1 cellular context compared by ENCODE assay signal in the genomic region with DNA sequence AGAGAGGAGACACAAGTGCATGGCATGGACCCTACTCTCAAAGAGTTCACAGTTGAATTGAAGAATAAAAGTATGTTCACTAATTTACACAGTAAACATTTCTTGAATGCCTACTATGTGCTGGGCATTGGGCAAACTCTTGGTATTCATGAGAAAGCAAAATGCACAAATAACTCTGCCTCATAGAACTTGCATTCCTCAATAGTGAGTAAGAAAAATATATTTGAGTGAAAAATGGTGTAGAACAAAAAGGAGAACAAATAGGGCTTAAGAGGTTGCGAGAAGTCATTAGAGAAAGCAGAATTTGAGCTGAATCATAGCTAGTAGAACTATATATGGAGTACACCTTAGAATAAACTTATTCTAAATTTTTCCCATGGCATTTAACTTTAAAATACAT.
TF ChIP-seq lines count a peak whose summit lies in the region.

No MANE protein-coding gene starts in this region.

TF ChIP-seq in GM23338, 12 proteins besides CTCF, POLR2A, EP300 and RAD21 (continued from another document):
- TF ChIP-seq, protein P1, sequence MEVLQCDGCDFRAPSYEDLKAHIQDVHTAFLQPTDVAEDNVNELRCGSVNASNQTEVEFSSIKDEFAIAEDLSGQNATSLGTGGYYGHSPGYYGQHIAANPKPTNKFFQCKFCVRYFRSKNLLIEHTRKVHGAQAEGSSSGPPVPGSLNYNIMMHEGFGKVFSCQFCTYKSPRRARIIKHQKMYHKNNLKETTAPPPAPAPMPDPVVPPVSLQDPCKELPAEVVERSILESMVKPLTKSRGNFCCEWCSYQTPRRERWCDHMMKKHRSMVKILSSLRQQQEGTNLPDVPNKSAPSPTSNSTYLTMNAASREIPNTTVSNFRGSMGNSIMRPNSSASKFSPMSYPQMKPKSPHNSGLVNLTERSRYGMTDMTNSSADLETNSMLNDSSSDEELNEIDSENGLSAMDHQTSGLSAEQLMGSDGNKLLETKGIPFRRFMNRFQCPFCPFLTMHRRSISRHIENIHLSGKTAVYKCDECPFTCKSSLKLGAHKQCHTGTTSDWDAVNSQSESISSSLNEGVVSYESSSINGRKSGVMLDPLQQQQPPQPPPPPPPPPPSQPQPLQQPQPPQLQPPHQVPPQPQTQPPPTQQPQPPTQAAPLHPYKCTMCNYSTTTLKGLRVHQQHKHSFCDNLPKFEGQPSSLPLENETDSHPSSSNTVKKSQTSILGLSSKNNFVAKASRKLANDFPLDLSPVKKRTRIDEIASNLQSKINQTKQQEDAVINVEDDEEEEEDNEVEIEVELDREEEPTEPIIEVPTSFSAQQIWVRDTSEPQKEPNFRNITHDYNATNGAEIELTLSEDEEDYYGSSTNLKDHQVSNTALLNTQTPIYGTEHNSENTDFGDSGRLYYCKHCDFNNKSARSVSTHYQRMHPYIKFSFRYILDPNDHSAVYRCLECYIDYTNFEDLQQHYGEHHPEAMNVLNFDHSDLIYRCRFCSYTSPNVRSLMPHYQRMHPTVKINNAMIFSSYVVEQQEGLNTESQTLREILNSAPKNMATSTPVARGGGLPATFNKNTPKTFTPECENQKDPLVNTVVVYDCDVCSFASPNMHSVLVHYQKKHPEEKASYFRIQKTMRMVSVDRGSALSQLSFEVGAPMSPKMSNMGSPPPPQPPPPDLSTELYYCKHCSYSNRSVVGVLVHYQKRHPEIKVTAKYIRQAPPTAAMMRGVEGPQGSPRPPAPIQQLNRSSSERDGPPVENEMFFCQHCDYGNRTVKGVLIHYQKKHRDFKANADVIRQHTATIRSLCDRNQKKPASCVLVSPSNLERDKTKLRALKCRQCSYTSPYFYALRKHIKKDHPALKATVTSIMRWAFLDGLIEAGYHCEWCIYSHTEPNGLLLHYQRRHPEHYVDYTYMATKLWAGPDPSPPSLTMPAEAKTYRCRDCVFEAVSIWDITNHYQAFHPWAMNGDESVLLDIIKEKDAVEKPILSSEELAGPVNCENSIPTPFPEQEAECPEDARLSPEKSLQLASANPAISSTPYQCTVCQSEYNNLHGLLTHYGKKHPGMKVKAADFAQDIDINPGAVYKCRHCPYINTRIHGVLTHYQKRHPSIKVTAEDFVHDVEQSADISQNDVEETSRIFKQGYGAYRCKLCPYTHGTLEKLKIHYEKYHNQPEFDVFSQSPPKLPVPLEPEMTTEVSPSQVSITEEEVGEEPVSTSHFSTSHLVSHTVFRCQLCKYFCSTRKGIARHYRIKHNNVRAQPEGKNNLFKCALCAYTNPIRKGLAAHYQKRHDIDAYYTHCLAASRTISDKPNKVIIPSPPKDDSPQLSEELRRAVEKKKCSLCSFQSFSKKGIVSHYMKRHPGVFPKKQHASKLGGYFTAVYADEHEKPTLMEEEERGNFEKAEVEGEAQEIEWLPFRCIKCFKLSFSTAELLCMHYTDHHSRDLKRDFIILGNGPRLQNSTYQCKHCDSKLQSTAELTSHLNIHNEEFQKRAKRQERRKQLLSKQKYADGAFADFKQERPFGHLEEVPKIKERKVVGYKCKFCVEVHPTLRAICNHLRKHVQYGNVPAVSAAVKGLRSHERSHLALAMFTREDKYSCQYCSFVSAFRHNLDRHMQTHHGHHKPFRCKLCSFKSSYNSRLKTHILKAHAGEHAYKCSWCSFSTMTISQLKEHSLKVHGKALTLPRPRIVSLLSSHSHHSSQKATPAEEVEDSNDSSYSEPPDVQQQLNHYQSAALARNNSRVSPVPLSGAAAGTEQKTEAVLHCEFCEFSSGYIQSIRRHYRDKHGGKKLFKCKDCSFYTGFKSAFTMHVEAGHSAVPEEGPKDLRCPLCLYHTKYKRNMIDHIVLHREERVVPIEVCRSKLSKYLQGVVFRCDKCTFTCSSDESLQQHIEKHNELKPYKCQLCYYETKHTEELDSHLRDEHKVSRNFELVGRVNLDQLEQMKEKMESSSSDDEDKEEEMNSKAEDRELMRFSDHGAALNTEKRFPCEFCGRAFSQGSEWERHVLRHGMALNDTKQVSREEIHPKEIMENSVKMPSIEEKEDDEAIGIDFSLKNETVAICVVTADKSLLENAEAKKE (CRISPR knock-in tag; IDR thresholded peaks at IDR 0.05): no peak
- TF ChIP-seq, protein P2, sequence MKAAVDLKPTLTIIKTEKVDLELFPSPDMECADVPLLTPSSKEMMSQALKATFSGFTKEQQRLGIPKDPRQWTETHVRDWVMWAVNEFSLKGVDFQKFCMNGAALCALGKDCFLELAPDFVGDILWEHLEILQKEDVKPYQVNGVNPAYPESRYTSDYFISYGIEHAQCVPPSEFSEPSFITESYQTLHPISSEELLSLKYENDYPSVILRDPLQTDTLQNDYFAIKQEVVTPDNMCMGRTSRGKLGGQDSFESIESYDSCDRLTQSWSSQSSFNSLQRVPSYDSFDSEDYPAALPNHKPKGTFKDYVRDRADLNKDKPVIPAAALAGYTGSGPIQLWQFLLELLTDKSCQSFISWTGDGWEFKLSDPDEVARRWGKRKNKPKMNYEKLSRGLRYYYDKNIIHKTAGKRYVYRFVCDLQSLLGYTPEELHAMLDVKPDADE (IDR thresholded peaks at IDR 0.05): no peak
- TF ChIP-seq CREB1 (CRISPR knock-in tag; IDR thresholded peaks at IDR 0.05; ENCODE audit: low read depth) (no peak), EZH2 (IDR thresholded peaks at IDR 0.05; ENCODE audit: low read depth, unreplicated experiment) (no peak), NANOG (IDR thresholded peaks at IDR 0.05; ENCODE audit: borderline replicate concordance) (no peak), EZH2phosphoT487 (IDR thresholded peaks at IDR 0.05; ENCODE audit: unreplicated experiment) (no peak)
